ENCODE assay signal across 8 cellular contexts in the genomic region with DNA sequence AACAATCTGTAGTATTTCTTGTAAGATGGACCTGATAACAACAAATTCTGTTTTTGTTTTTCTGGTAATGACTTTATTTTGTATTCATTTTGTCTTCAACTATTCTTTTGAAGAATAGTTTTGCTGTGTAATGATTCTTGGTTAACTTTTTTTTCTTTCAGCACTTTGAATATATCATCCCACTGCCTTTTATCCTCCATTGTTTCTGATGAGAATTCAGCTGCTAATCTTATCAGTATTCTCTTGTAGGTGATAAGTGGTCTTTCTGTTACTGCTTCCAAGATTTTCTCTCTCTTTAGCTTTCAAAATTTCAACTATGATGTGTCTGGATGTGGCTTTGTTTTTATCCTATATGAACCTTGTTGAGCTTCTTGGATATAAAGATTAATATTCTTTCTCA. TPM values are rescaled to one million over a fixed set of nuclear protein-coding genes. Genes with fewer than 3 reads are reported as not detected.
"Had no signal": no experiment of that assay in that cellular context is flagged by ENCODE, and none has a peak within 500 bp of the region (broad histone marks: within the 10 kb centered on the region; RNA-seq: fewer than 3 reads in every experiment).

No MANE protein-coding gene starts in this region.

- H3K4me3 ChIP-seq: GM12878 had no signal

- ATAC-seq: GM12878 had no signal

- DNase-seq: GDM1, GF-D8 had no signal

- FAIRE-seq: GM12878, GM12891, GM12892, GM18507, GM19239 had no signal

RNA-seq across cellular contexts. Expression of gene GALNT18, which starts 21.5 kb away (rescaled TPM):
- total RNA-seq: G401 had no signal
